1 cellular context compared by ENCODE assay signal in genomic region chr14:67821121-67821520, GRCh38.
TF ChIP-seq lines count a peak whose summit lies in the region.

No MANE protein-coding gene starts in this region.

TF ChIP-seq in K562, 482 proteins besides CTCF, POLR2A, EP300 and RAD21:
- TF ChIP-seq PKNOX1 (IDR thresholded peaks at IDR 0.05) (no peak), POLR2AphosphoS2 (IDR thresholded peaks at IDR 0.05; ENCODE audit: low read length) (no peak), ZNF398 (CRISPR knock-in tag; IDR thresholded peaks at IDR 0.05) (no peak), ZNF174 (CRISPR knock-in tag; IDR thresholded peaks at IDR 0.05) (no peak), ZNF75A (CRISPR knock-in tag; IDR thresholded peaks at IDR 0.05) (no peak), TAL1 (IDR thresholded peaks at IDR 0.05) (no peak), SNAPC5 (CRISPR knock-in tag; IDR thresholded peaks at IDR 0.05) (no peak), FOXO4 (CRISPR knock-in tag; IDR thresholded peaks at IDR 0.05) (no peak), EP400 (IDR thresholded peaks at IDR 0.05) (no peak), KLF1 (tag; IDR thresholded peaks at IDR 0.05) (no peak), BRD4 (IDR thresholded peaks at IDR 0.05) (no peak), ZBTB7A (IDR thresholded peaks at IDR 0.05; ENCODE audit: borderline replicate concordance, control insufficient read depth, low read depth, low read length) (no peak), KAT2B (IDR thresholded peaks at IDR 0.05; ENCODE audit: low read depth, low read length) (no peak), SRF (CRISPR knock-in tag; IDR thresholded peaks at IDR 0.05) (no peak), FOXP1 (CRISPR knock-in tag; IDR thresholded peaks at IDR 0.05) (no peak)
